Comparison of ENCODE assay signal across 8 cellular contexts in genomic region chr6:149567194-149567586, GRCh38. TPM values are rescaled to one million over a fixed set of nuclear protein-coding genes. Genes with fewer than 3 reads are reported as not detected.
DNase-seq lines count a peak whose midpoint lies in the region; ATAC-seq and TF ChIP-seq lines count a peak whose summit lies in the region.

No MANE protein-coding gene starts in this region.

- H3K4me1 ChIP-seq in A673 (ENCODE audit: insufficient read depth, low read length, poor library complexity, severe bottlenecking) (no peaks in the 10 kb centered on the region), HEK293 (ENCODE audit: control insufficient read depth, insufficient read depth, low read length) (peaks cover 22% of the 10 kb centered on the region; the same call in 1 of the 2 replicates), breast epithelium (no peaks in the 10 kb centered on the region), mucosa of stomach (ENCODE audit: control insufficient read depth, insufficient read depth, low read length) (peaks cover 5% of the 10 kb centered on the region)

- intact Hi-C loops in A673 (cut with micrococcal nuclease; ENCODE audit: unreplicated experiment) (loop anchor here (10.0 kb wide), 2 partner anchors 148 to 298 kb away; partner anchors contain the start of genes LATS1 and LRP11), breast epithelium (cut with DNase I; ENCODE audit: low total_unique reads) (no loop called here)

- no peaks in the 10 kb centered on the region for H3K27me3 ChIP-seq in A673 (replicated peaks; ENCODE audit: insufficient read depth, low read depth, low read length, poor library complexity)
- no peaks in the 10 kb centered on the region for H3K27me3 ChIP-seq in breast epithelium
- no peaks in the 10 kb centered on the region for H3K27me3 ChIP-seq in mucosa of stomach (ENCODE audit: control insufficient read depth, insufficient read depth, low read length)

- BruUV-seq in A673 (replicated peaks; lab: Mats Ljungman, UMichigan) = no TSS peak

- POLR2A ChIA-PET in A673 (lab: Charles Lee; ENCODE audit: low non-redundant PET) (no interaction called here), HEK293 (lab: Yijun Ruan, JAX) (no interaction called here)

- H3K27ac ChIP-seq in A673 (ENCODE audit: low read depth, low read length, poor library complexity, severe bottlenecking) = peak overlapping the region; percentile 87
- H3K27ac ChIP-seq in HEK293 (ENCODE audit: extremely low read depth, low read depth, low read length) = peak overlapping the region; percentile 90; the same call in 1 of the 2 replicates
- H3K27ac ChIP-seq in breast epithelium = peak overlapping the region; percentile 97 to 98

- DNase-seq in A673 (ENCODE audit: low spot score) (no peak), breast epithelium (ENCODE audit: low spot score in 2 of 2) (no peak), germinal center (ENCODE audit: low spot score) (no peak), inferior parietal cortex (ENCODE audit: extremely low spot score) (no peak), kidney tubule cell (ENCODE audit: low spot score) (no peak)

- peak overlapping the region; percentile 95 for H3K9ac ChIP-seq in mucosa of stomach (ENCODE audit: low read length)

- H3K4me3 ChIP-seq in A673 (ENCODE audit: low read depth, low read length, poor library complexity, severe bottlenecking) = peak overlapping the region; percentile 100
- H3K4me3 ChIP-seq in HEK293 (ENCODE audit: low read depth, low read length) = peak overlapping the region; percentile 83
- H3K4me3 ChIP-seq in breast epithelium = peak overlapping the region; percentile 96 to 100 (median 98)
- H3K4me3 ChIP-seq in mucosa of stomach (ENCODE audit: low read length) = peak overlapping the region; percentile 71

- H3K36me3 ChIP-seq in A673 (ENCODE audit: insufficient read depth, low read length, poor library complexity, severe bottlenecking) (no peaks in the 10 kb centered on the region), HEK293 (ENCODE audit: control insufficient read depth in 2 of 2, insufficient read depth in 1 of 2, low read length in 2 of 2) (no peaks in the 10 kb centered on the region), breast epithelium (no peaks in the 10 kb centered on the region), mucosa of stomach (ENCODE audit: control insufficient read depth, insufficient read depth, low read length) (no peaks in the 10 kb centered on the region)

- H3K9me3 ChIP-seq in A673 (ENCODE audit: low read depth, low read length, poor library complexity, severe bottlenecking) (no peaks in the 10 kb centered on the region), HEK293 (ENCODE audit: control insufficient read depth, insufficient read depth, low read depth, low read length) (no peaks in the 10 kb centered on the region), breast epithelium (no peaks in the 10 kb centered on the region), mucosa of stomach (ENCODE audit: control insufficient read depth, low read length) (no peaks in the 10 kb centered on the region)

- TF ChIP-seq CTCF in A673 (conservative IDR thresholded peaks at IDR 0.05; ENCODE audit: low read depth, low read length) (no peak), HEK293 (tag by site-specific recombination; IDR thresholded peaks at IDR 0.05) (no peak), breast epithelium (IDR thresholded peaks at IDR 0.05) (no peak)

- no peak for TF ChIP-seq POLR2A in breast epithelium (IDR thresholded peaks at IDR 0.05)

- CTCF ChIA-PET in A673 (lab: Charles Lee) = no interaction called here
- CTCF ChIA-PET in HEK293 (lab: Yijun Ruan, JAX) = interaction anchor here (1.3 kb wide), 1 partner anchor 22 kb away, joined by 3 read pairs; the partner anchor contains the start of gene PPIL4

- no peak for ATAC-seq in GM21367 (IDR thresholded peaks at IDR 0.05; ENCODE audit: unreplicated experiment)

TF ChIP-seq in HEK293, 187 proteins besides CTCF, POLR2A, EP300 and RAD21:
- TF ChIP-seq ZNF155 (tag by site-specific recombination; IDR thresholded peaks at IDR 0.05) (no peak), HOXC10 (CRISPR knock-in tag; IDR thresholded peaks at IDR 0.05) (no peak), KLF1 (tag by site-specific recombination; IDR thresholded peaks at IDR 0.05) (no peak), ZNF76 (tag by site-specific recombination; IDR thresholded peaks at IDR 0.05; ENCODE audit: borderline replicate concordance, low read depth) (no peak), ZNF449 (tag by site-specific recombination; IDR thresholded peaks at IDR 0.05) (no peak), ZNF335 (tag by site-specific recombination; conservative IDR thresholded peaks at IDR 0.05) (no peak), ZBTB10 (tag by site-specific recombination; IDR thresholded peaks at IDR 0.05) (no peak), ZNF785 (tag by site-specific recombination; IDR thresholded peaks at IDR 0.05) (no peak), ZNF211 (tag by site-specific recombination; IDR thresholded peaks at IDR 0.05; ENCODE audit: low read depth) (no peak), ZNF560 (tag by site-specific recombination; IDR thresholded peaks at IDR 0.05; ENCODE audit: borderline replicate concordance) (no peak)
TF ChIP-seq in HEK293: peak in this region for 0.

RNA-seq across cellular contexts. Expression of gene GINM1, which starts 1.0 kb away (rescaled TPM):
- total RNA-seq in A673 (2021) = 24.0 and 29.7 TPM in 2 replicates
- 10 to 100 TPM; 53.1 to 75.8 (median 54.7) TPM for total RNA-seq in breast epithelium

RNA-seq across cellular contexts. Expression of gene PPIL4, which starts 21.3 kb away (rescaled TPM):
- total RNA-seq in A673 (2021) (40.3 and 43.0 TPM in 2 replicates), breast epithelium (10 to 100 TPM; 34.7 to 46.0 (median 36.2) TPM)
